In genomic region chr2:202135111-202135874, GRCh38 we compare ENCODE assay signal across 1 cellular context.
A peak's percentile ranks its signal among the peaks of the same experiment; 100 is the strongest.
TF ChIP-seq lines count a peak whose summit lies in the region.

No MANE protein-coding gene starts in this region.

TF ChIP-seq in SK-N-SH, 30 proteins besides CTCF, POLR2A, EP300 and RAD21 (continued from another document):
- no peak for TF ChIP-seq REST (IDR thresholded peaks at IDR 0.05; ENCODE audit: low read depth, low read length)
- TF ChIP-seq SIN3A (IDR thresholded peaks at IDR 0.05; ENCODE audit: borderline replicate concordance, low read depth, low read length): 0 out of 2 replicates have a peak, but pooled peaks have one; percentile 42
- no peak for TF ChIP-seq ELF1 (IDR thresholded peaks at IDR 0.05)
- no peak for TF ChIP-seq RCOR1 (IDR thresholded peaks at IDR 0.05; ENCODE audit: low read length)
- peak; percentile 88 for TF ChIP-seq NFIC (IDR thresholded peaks at IDR 0.05; ENCODE audit: borderline replicate concordance)
- TF ChIP-seq USF2 (IDR thresholded peaks at IDR 0.05; ENCODE audit: borderline replicate concordance, low read depth, low read length): no peak
- peak; percentile 72 for TF ChIP-seq JUND (IDR thresholded peaks at IDR 0.05)
